In the genomic region with DNA sequence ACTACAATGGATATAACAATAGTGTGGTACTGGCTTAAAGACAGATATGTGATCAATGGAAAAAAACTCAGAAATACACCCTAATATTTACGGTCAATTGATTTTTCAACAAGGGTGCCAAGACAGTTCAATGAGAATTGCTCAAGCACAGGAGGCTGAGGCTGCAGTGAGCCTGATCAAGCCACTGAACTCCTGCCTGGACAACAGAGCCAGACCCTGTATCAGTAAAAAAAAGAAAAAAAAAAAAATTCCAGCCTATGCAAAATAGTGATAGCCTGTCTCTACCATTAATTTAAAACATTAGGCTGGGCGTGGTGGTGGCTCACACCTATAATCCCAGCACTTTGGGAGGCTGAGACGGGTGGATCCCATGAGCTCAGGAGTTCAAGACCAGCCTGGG, we compare ENCODE assay signal across 29 cellular contexts.
"Had no signal": no experiment of that assay in that cellular context is flagged by ENCODE, and none has a peak within 500 bp of the region (broad histone marks: within the 10 kb centered on the region; RNA-seq: fewer than 3 reads in every experiment).

No MANE protein-coding gene starts in this region.

- H3K36me3 ChIP-seq: stomach, suprapubic skin, thoracic aorta, thyroid gland, tibial artery, tibial nerve, transverse colon, upper lobe of left lung, uterus, vagina had no signal

- H3K9me3 ChIP-seq: stomach, suprapubic skin, testis, thoracic aorta, thyroid gland, tibial artery, tibial nerve, transverse colon, upper lobe of left lung, upper lobe of right lung, uterus, vagina had no signal

- H3K4me1 ChIP-seq: testis, tibial nerve, transverse colon, uterus, vagina had no signal

- H3K9me3 Mint-ChIP-seq: stimulated activated effector memory CD8-positive, alpha-beta T cell treated with anti-CD3 and anti-CD28 coated beads, Interleukin-12 subunit alpha, Interleukin-12 subunit beta, amount 100 ng/mL, for 72 hours; stimulated activated memory B cell treated with anti-CD40 and anti-IgM and Interleukin-4, amounts not matched to agents 10 μg/mL and 1 μg/mL and 100 μg/mL, for 72 hours; stimulated activated naive CD8-positive, alpha-beta T cell treated with anti-CD3 and anti-CD28 coated beads, Interleukin-15, amount 100 ng/mL, for 72 hours; stimulated activated naive CD8-positive, alpha-beta T cell treated with anti-CD3 and anti-CD28 coated beads, Interleukin-15, Interleukin-2, amounts not matched to agents 100 ng/mL and 50 ng/mL, for 24 hours had no signal

- DNase-seq: stimulated activated CD4-positive, alpha-beta T cell treated with anti-CD3 and anti-CD28 coated beads, Interleukin-2, amount 100 ng/mL, for 48 hours; stimulated activated CD4-positive, alpha-beta T cell treated with anti-CD3 and anti-CD28 coated beads, Interleukin-4, amount 100 ng/mL, for 1 hour; stimulated activated CD4-positive, alpha-beta T cell treated with anti-CD3 and anti-CD28 coated beads, Interleukin-4, amount 100 ng/mL, for 24 hours; stimulated activated CD4-positive, alpha-beta T cell treated with anti-CD3 and anti-CD28 coated beads, Interleukin-4, amount 100 ng/mL, for 4 hours; stimulated activated CD8-positive, alpha-beta memory T cell treated with anti-CD3 and anti-CD28 coated beads, Interleukin-4, amount 100 ng/mL, for 48 hours; stimulated activated naive B cell treated with anti-CD40 and anti-IgM and Interleukin-4, amounts not matched to agents 10 μg/mL and 1 μg/mL and 100 μg/mL, for 72 hours; stimulated activated naive CD4-positive, alpha-beta T cell; stimulated activated naive CD4-positive, alpha-beta T cell treated with Interleukin-2 at 50 U/mL for 16 hours; stimulated activated naive CD8-positive, alpha-beta T cell treated with anti-CD3 and anti-CD28 coated beads, Interleukin-15, amount 100 ng/mL, for 72 hours; stimulated activated naive CD8-positive, alpha-beta T cell treated with anti-CD3 and anti-CD28 coated beads, Interleukin-15, Interleukin-2, amounts not matched to agents 100 U/mL and 50 U/mL, for 24 hours; stomach; substantia nigra; testis; thyroid gland; tibial artery; transverse colon; trophoblast cell; upper lobe of left lung; upper lobe of right lung; uterus had no signal

- H3K27ac ChIP-seq: stomach, suprapubic skin, testis, thoracic aorta, thyroid gland, tibial artery, tibial nerve, transverse colon, upper lobe of left lung, upper lobe of right lung, uterus, vagina had no signal

- ATAC-seq: stimulated activated effector memory CD8-positive, alpha-beta T cell treated with anti-CD3 and anti-CD28 coated beads, Interleukin-12 subunit alpha, Interleukin-12 subunit beta, amount 100 ng/mL, for 72 hours; stimulated activated memory B cell treated with anti-CD40 and anti-IgM and Interleukin-4, amounts not matched to agents 10 μg/mL and 1 μg/mL and 100 μg/mL, for 72 hours; stimulated activated naive B cell treated with anti-CD40 and anti-IgM and Interleukin-4, amounts not matched to agents 10 μg/mL and 1 μg/mL and 100 μg/mL, for 72 hours; stimulated activated naive CD8-positive, alpha-beta T cell treated with anti-CD3 and anti-CD28 coated beads, Interleukin-15, amount 100 ng/mL, for 72 hours; stimulated activated naive CD8-positive, alpha-beta T cell treated with anti-CD3 and anti-CD28 coated beads, Interleukin-15, Interleukin-2, amounts not matched to agents 100 U/mL and 50 U/mL, for 24 hours; upper lobe of right lung had no signal

- H3K27me3 ChIP-seq: stomach, suprapubic skin, testis, thyroid gland, tibial artery, tibial nerve, transverse colon, upper lobe of left lung, upper lobe of right lung, uterus, vagina had no signal

- FAIRE-seq: urothelium cell line had no signal

- H3K27me3 Mint-ChIP-seq: stimulated activated memory B cell treated with anti-CD40 and anti-IgM and Interleukin-4, amounts not matched to agents 10 μg/mL and 1 μg/mL and 100 μg/mL, for 72 hours; stimulated activated naive B cell treated with anti-CD40 and anti-IgM and Interleukin-4, amounts not matched to agents 10 μg/mL and 1 μg/mL and 100 μg/mL, for 72 hours; stimulated activated naive CD8-positive, alpha-beta T cell treated with anti-CD3 and anti-CD28 coated beads, Interleukin-15, amount 100 ng/mL, for 72 hours; stimulated activated naive CD8-positive, alpha-beta T cell treated with anti-CD3 and anti-CD28 coated beads, Interleukin-15, Interleukin-2, amounts not matched to agents 100 ng/mL and 50 ng/mL, for 24 hours; type B pancreatic cell had no signal

- H3K4me3 Mint-ChIP-seq: stimulated activated effector memory CD8-positive, alpha-beta T cell treated with anti-CD3 and anti-CD28 coated beads, Interleukin-12 subunit alpha, Interleukin-12 subunit beta, amount 100 ng/mL, for 72 hours; stimulated activated memory B cell treated with anti-CD40 and anti-IgM and Interleukin-4, amounts not matched to agents 10 μg/mL and 1 μg/mL and 100 μg/mL, for 72 hours; stimulated activated naive B cell treated with anti-CD40 and anti-IgM and Interleukin-4, amounts not matched to agents 10 μg/mL and 1 μg/mL and 100 μg/mL, for 72 hours; stimulated activated naive CD8-positive, alpha-beta T cell treated with anti-CD3 and anti-CD28 coated beads, Interleukin-15, amount 100 ng/mL, for 72 hours; stimulated activated naive CD8-positive, alpha-beta T cell treated with anti-CD3 and anti-CD28 coated beads, Interleukin-15, Interleukin-2, amounts not matched to agents 100 ng/mL and 50 ng/mL, for 24 hours; type B pancreatic cell had no signal

- H3K27ac Mint-ChIP-seq: stimulated activated effector memory CD8-positive, alpha-beta T cell treated with anti-CD3 and anti-CD28 coated beads, Interleukin-12 subunit alpha, Interleukin-12 subunit beta, amount 100 ng/mL, for 72 hours; stimulated activated memory B cell treated with anti-CD40 and anti-IgM and Interleukin-4, amounts not matched to agents 10 μg/mL and 1 μg/mL and 100 μg/mL, for 72 hours; stimulated activated naive B cell treated with anti-CD40 and anti-IgM and Interleukin-4, amounts not matched to agents 10 μg/mL and 1 μg/mL and 100 μg/mL, for 72 hours; stimulated activated naive CD8-positive, alpha-beta T cell treated with anti-CD3 and anti-CD28 coated beads, Interleukin-15, amount 100 ng/mL, for 72 hours; stimulated activated naive CD8-positive, alpha-beta T cell treated with anti-CD3 and anti-CD28 coated beads, Interleukin-15, Interleukin-2, amounts not matched to agents 100 ng/mL and 50 ng/mL, for 24 hours; type B pancreatic cell had no signal

- H3K4me3 ChIP-seq: stomach, suprapubic skin, testis, thoracic aorta, thyroid gland, tibial artery, tibial nerve, transverse colon, upper lobe of left lung, upper lobe of right lung, uterus, vagina had no signal
